ENCODE assay signal across 1 cellular context in the genomic region with DNA sequence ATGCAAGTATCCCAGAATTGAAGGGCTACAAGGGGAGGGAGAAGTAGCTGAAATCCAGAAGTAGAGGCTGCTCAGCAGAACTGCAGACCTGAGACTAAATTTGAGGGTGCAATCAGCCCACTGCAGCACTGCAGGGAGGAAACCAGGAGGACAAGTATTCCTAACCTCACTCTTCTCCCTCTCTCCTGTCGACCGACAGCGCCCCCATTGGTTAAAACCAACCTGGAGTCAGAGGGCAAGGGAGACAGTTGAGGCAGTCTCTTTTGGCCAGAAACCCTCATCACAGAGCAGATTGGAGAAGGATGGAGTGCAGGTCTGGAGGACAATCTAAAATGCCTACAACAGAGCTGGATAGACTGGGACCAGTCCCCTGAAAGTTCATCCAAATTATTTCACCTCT.
TF ChIP-seq lines count a peak whose summit lies in the region.

No MANE protein-coding gene starts in this region.

TF ChIP-seq in H1, 55 proteins besides CTCF, POLR2A, EP300 and RAD21:
- TF ChIP-seq ZNF274 (IDR thresholded peaks at IDR 0.05; ENCODE audit: borderline replicate concordance, extremely low read depth, low read length) (no peak), CHD1 (IDR thresholded peaks at IDR 0.05; ENCODE audit: low read depth, low read length) (no peak), RXRA (IDR thresholded peaks at IDR 0.05; ENCODE audit: insufficient read depth, low read depth, low read length) (no peak), GABPA (IDR thresholded peaks at IDR 0.05; ENCODE audit: borderline replicate concordance, insufficient read depth, low read length) (no peak), JUND (IDR thresholded peaks at IDR 0.05; ENCODE audit: low read length) (no peak)
- TF ChIP-seq, protein P1, sequence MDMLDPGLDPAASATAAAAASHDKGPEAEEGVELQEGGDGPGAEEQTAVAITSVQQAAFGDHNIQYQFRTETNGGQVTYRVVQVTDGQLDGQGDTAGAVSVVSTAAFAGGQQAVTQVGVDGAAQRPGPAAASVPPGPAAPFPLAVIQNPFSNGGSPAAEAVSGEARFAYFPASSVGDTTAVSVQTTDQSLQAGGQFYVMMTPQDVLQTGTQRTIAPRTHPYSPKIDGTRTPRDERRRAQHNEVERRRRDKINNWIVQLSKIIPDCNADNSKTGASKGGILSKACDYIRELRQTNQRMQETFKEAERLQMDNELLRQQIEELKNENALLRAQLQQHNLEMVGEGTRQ (IDR thresholded peaks at IDR 0.05; ENCODE audit: low read length), result no peak
